8 cellular contexts compared by ENCODE assay signal in genomic region chr2:48946444-48947048, GRCh38.
DNase-seq lines count a peak whose midpoint lies in the region; ATAC-seq, FAIRE-seq and TF ChIP-seq lines count a peak whose summit lies in the region.

No MANE protein-coding gene starts in this region.

- peak; percentile 97 for TF ChIP-seq RAD21 in GM12878 (IDR thresholded peaks at IDR 0.05; ENCODE audit: insufficient read depth, low read depth, low read length)

- H3K4me1 ChIP-seq in HAP-1 (no peaks in the 10 kb centered on the region), KMS-11 (ENCODE audit: low read depth, poor library complexity, severe bottlenecking) (no peaks in the 10 kb centered on the region), OCI-LY7 (ENCODE audit: insufficient read depth, low read length, poor library complexity, severe bottlenecking) (no peaks in the 10 kb centered on the region), GM12878 (ENCODE audit: control insufficient read depth, insufficient read depth, low read length) (no peaks in the 10 kb centered on the region), iPS DF 6.9 (ENCODE audit: control insufficient read depth, insufficient read depth, low read length) (no peaks in the 10 kb centered on the region)

- RAD21 ChIA-PET in GM12878 (lab: Charles Lee; ENCODE audit: unreplicated experiment): interaction anchor here (1.0 to 1.7 kb wide), 4 partner anchors 544 to 1456 kb away, joined by 3 to 13 read pairs (median 7); no protein-coding TSS in a partner anchor

- FAIRE-seq in A204.1 (lab: Jason Lieb, UNC) (peak; percentile 86), GM12878 (lab: Jason Lieb, UNC) (peak; percentile 56)

- in situ Hi-C loops in HAP-1 (cut with MboI; ENCODE audit: low sequenced_read_pairs): loop anchor here (25.0 kb wide), 1 partner anchor 334 kb away; the partner anchor contains the start of gene GTF2A1L
- in situ Hi-C loops in GM12878 (cut with MboI): loop anchor here (10.0 kb wide), 3 partner anchors 548 to 1458 kb away; no protein-coding TSS in a partner anchor

- 18% methylated on average over 2 of the region's 2 CpGs for WGBS in GM12878 (ENCODE audit: insufficient coverage, insufficient replicate concordance, low lambda C conversion rate, missing lambda C conversion rate)
- WGBS in iPS DF 6.9 (ENCODE audit: insufficient coverage, insufficient read length): no CpG with 5 or more reads among the region's 2 CpGs

- no peaks in the 10 kb centered on the region for H3K9me2 ChIP-seq in OCI-LY7 (ENCODE audit: insufficient read depth, low read length)

- no peak overlapping the region for H3K9ac ChIP-seq in KMS-11
- H3K9ac ChIP-seq in GM12878 (ENCODE audit: control insufficient read depth, insufficient read depth, low read length): no peak overlapping the region

- peak; percentile 62 for DNase-seq in GM10266 (ENCODE audit: extremely low spot score)
- DNase-seq in HAP-1 (ENCODE audit: low spot score in 2 of 2): peak; percentile 62 to 64
- DNase-seq in OCI-LY7 (ENCODE audit: low spot score): peak; percentile 63
- peak; percentile 20 for DNase-seq in GM12878 (ENCODE audit: low read depth, low spot score)
- DNase-seq in iPS DF 6.9 (ENCODE audit: low read depth, low spot score): peak; percentile 11
- DNase-seq in stimulated activated CD4-positive, alpha-beta T cell treated with anti-CD3 and anti-CD28 coated beads, Interleukin-15, amount 100 ng/mL, for 24 hours: peak; percentile 25

- H3K4me2 ChIP-seq in KMS-11 (no peak overlapping the region), OCI-LY7 (ENCODE audit: low read length) (no peak overlapping the region), GM12878 (ENCODE audit: control insufficient read depth, insufficient read depth) (no peak overlapping the region)

- H3K9me3 ChIP-seq in HAP-1 (no peaks in the 10 kb centered on the region), OCI-LY7 (ENCODE audit: low read length) (no peaks in the 10 kb centered on the region), GM12878 (replicated peaks; ENCODE audit: control insufficient read depth, insufficient read depth, low read length) (no peaks in the 10 kb centered on the region), iPS DF 6.9 (ENCODE audit: control insufficient read depth, insufficient read depth, low read length) (no peaks in the 10 kb centered on the region)

- H3K79me2 ChIP-seq in KMS-11 (ENCODE audit: insufficient read depth, low read depth): no peaks in the 10 kb centered on the region
- H3K79me2 ChIP-seq in OCI-LY7 (ENCODE audit: insufficient read depth, low read depth, low read length): no peaks in the 10 kb centered on the region
- no peaks in the 10 kb centered on the region for H3K79me2 ChIP-seq in GM12878 (ENCODE audit: control insufficient read depth, insufficient read depth, low read length)

- H2AFZ ChIP-seq in KMS-11 (ENCODE audit: low read depth): no peak overlapping the region
- no peak overlapping the region for H2AFZ ChIP-seq in OCI-LY7 (ENCODE audit: low read length)
- no peak overlapping the region for H2AFZ ChIP-seq in GM12878 (ENCODE audit: control insufficient read depth, low read depth, low read length)

- TF ChIP-seq POLR2A in GM12878 (IDR thresholded peaks at IDR 0.05; ENCODE audit: low read depth, low read length): no peak

- peak; percentile 81 for TF ChIP-seq CTCF in GM10266 (IDR thresholded peaks at IDR 0.05; ENCODE audit: control insufficient read depth, insufficient read depth, low read depth, missing control alignments)
- TF ChIP-seq CTCF in KMS-11 (conservative IDR thresholded peaks at IDR 0.05; ENCODE audit: low read depth, low read length): peak; percentile 98
- TF ChIP-seq CTCF in OCI-LY7 (conservative IDR thresholded peaks at IDR 0.05; ENCODE audit: low read length): peak; percentile 96
- peak; percentile 83 to 90 (median 85); a peak in 5 of 6 replicates for TF ChIP-seq CTCF in GM12878 (IDR thresholded peaks at IDR 0.05 in 2 of 3, conservative IDR thresholded peaks at IDR 0.05 in 1 of 3; ENCODE audit: control insufficient read depth in 2 of 3, extremely low read depth in 1 of 3, insufficient read depth in 1 of 3, low read depth in 3 of 3, low read length in 3 of 3)

- ATAC-seq in GM12878: peak; percentile 98

- POLR2A ChIA-PET in OCI-LY7 (lab: Charles Lee): interaction anchor here (0.6 kb wide), 3 partner anchors 14 to 1548 kb away, joined by 3 to 4 read pairs (median 3); no protein-coding TSS in a partner anchor
- POLR2A ChIA-PET in GM12878 (lab: Charles Lee): no interaction called here

- TF ChIP-seq EP300 in GM12878 (IDR thresholded peaks at IDR 0.05; ENCODE audit: borderline replicate concordance in 1 of 2, control insufficient read depth in 1 of 2, low read depth in 2 of 2, low read length in 2 of 2): no peak

- H3K36me3 ChIP-seq in HAP-1 (replicated peaks) (no peaks in the 10 kb centered on the region), KMS-11 (ENCODE audit: insufficient read depth) (no peaks in the 10 kb centered on the region), OCI-LY7 (ENCODE audit: insufficient read depth, low read length) (no peaks in the 10 kb centered on the region), GM12878 (ENCODE audit: control insufficient read depth in 2 of 2, insufficient read depth in 2 of 2, low read length in 1 of 2) (no peaks in the 10 kb centered on the region), iPS DF 6.9 (ENCODE audit: control insufficient read depth, insufficient read depth, low read length) (no peaks in the 10 kb centered on the region)

- H3K27me3 ChIP-seq in HAP-1 (ENCODE audit: low read depth) (no peaks in the 10 kb centered on the region), KMS-11 (ENCODE audit: insufficient read depth, low read depth) (no peaks in the 10 kb centered on the region), GM12878 (replicated peaks in 1 of 2; ENCODE audit: control insufficient read depth in 2 of 2, insufficient read depth in 2 of 2, low read length in 1 of 2) (no peaks in the 10 kb centered on the region; a peak in 1 of 4 replicates), iPS DF 6.9 (ENCODE audit: control insufficient read depth, insufficient read depth, low read length) (no peaks in the 10 kb centered on the region)

- BruUV-seq in OCI-LY7 (replicated peaks; lab: Mats Ljungman, UMichigan) (no TSS peak), GM12878 (replicated peaks; lab: Mats Ljungman, UMichigan) (no TSS peak)

- CTCF ChIA-PET in OCI-LY7 (lab: Charles Lee; ENCODE audit: unreplicated experiment): no interaction called here
- CTCF ChIA-PET in GM12878 (lab: Yijun Ruan, JAX): interaction anchor here (1.1 to 4.1 kb wide), 10 partner anchors 10 to 1545 kb away, joined by 3 to 30 read pairs (median 6); no protein-coding TSS in a partner anchor

- H3K4me3 ChIP-seq in HAP-1: no peak overlapping the region
- no peak overlapping the region for H3K4me3 ChIP-seq in KMS-11 (IDR thresholded peaks at IDR 0.05; ENCODE audit: insufficient read depth, low read depth, low read length)
- H3K4me3 ChIP-seq in OCI-LY7 (ENCODE audit: low read depth, low read length, poor library complexity, severe bottlenecking): no peak overlapping the region
- no peak overlapping the region for H3K4me3 ChIP-seq in GM12878
- no peak overlapping the region for H3K4me3 ChIP-seq in iPS DF 6.9 (ENCODE audit: low read length)

- SMC1A ChIA-PET in GM12878 (lab: Charles Lee; ENCODE audit: uncharacterized antibody, unreplicated experiment): interaction anchor here (0.6 to 2.7 kb wide), 5 partner anchors 21 to 1456 kb away, joined by 3 to 13 read pairs (median 4); no protein-coding TSS in a partner anchor

- H3K27ac ChIP-seq in KMS-11: no peak overlapping the region
- no peak overlapping the region for H3K27ac ChIP-seq in OCI-LY7 (ENCODE audit: low read depth, low read length, poor library complexity, severe bottlenecking)
- H3K27ac ChIP-seq in GM12878 (ENCODE audit: control insufficient read depth, insufficient read depth): no peak overlapping the region
- no peak overlapping the region for H3K27ac ChIP-seq in iPS DF 6.9 (ENCODE audit: low read length)

- intact Hi-C loops in OCI-LY7 (cut with micrococcal nuclease; ENCODE audit: unreplicated experiment): loop anchor here (2.0 to 5.0 kb wide), 3 partner anchors 546 to 1456 kb away; no protein-coding TSS in a partner anchor
- intact Hi-C loops in GM12878 (cut with micrococcal nuclease; ENCODE audit: unreplicated experiment): loop anchor here (1.0 to 10.0 kb wide), 7 partner anchors 228 to 1548 kb away; no protein-coding TSS in a partner anchor

- H4K20me1 ChIP-seq in KMS-11 (ENCODE audit: insufficient read depth): no peaks in the 10 kb centered on the region
- no peaks in the 10 kb centered on the region for H4K20me1 ChIP-seq in OCI-LY7 (ENCODE audit: insufficient read depth, low read length)
- H4K20me1 ChIP-seq in GM12878 (ENCODE audit: control insufficient read depth, insufficient read depth): no peaks in the 10 kb centered on the region

TF ChIP-seq in GM12878, 131 proteins besides CTCF, POLR2A, EP300 and RAD21 (continues in another document):
- TF ChIP-seq SMAD1 (IDR thresholded peaks at IDR 0.05; ENCODE audit: low read depth, partially characterized antibody) (peak; percentile 85), RCOR1 (conservative IDR thresholded peaks at IDR 0.05; ENCODE audit: low read depth, low read length) (no peak), E2F4 (IDR thresholded peaks at IDR 0.05; ENCODE audit: low read depth, low read length) (no peak), SKIL (IDR thresholded peaks at IDR 0.05; ENCODE audit: low read depth, poor library complexity, severe bottlenecking) (peak; percentile 59), BMI1 (IDR thresholded peaks at IDR 0.05; ENCODE audit: borderline replicate concordance) (no peak)

Comparison
In these comparisons a context has a peak if more than half of its experiments do, and no peak if none do; other contexts are left out.
1. DNase-seq: peak in every context shown above with its lines; median percentile 63 in HAP-1; 63 in OCI-LY7; 62 in GM10266; 25 in stimulated activated CD4-positive, alpha-beta T cell treated with anti-CD3 and anti-CD28 coated beads, Interleukin-15, amount 100 ng/mL, for 24 hours; 20 in GM12878; 11 in iPS DF 6.9.